ENCODE assay signal across 1 cellular context in genomic region chr20:57092112-57092899, GRCh38.
TF ChIP-seq lines count a peak whose summit lies in the region.

No MANE protein-coding gene starts in this region.

TF ChIP-seq in WTC11, 78 proteins besides CTCF, POLR2A, EP300 and RAD21 (continued from another document):
- 0 out of 2 replicates have a peak, but pooled peaks have one; percentile 30 for TF ChIP-seq PRDM15 (CRISPR knock-in tag; IDR thresholded peaks at IDR 0.05)
- 0 out of 2 replicates have a peak, but pooled peaks have one; percentile 13 for TF ChIP-seq CREB1 (CRISPR knock-in tag; IDR thresholded peaks at IDR 0.05)
- TF ChIP-seq ZNF281 (CRISPR knock-in tag; IDR thresholded peaks at IDR 0.05): peak; percentile 57; the same call in 1 of the 2 replicates
- TF ChIP-seq, protein P1, sequence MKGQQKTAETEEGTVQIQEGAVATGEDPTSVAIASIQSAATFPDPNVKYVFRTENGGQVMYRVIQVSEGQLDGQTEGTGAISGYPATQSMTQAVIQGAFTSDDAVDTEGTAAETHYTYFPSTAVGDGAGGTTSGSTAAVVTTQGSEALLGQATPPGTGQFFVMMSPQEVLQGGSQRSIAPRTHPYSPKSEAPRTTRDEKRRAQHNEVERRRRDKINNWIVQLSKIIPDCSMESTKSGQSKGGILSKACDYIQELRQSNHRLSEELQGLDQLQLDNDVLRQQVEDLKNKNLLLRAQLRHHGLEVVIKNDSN (CRISPR knock-in tag; IDR thresholded peaks at IDR 0.05): no peak
- TF ChIP-seq, protein P2, sequence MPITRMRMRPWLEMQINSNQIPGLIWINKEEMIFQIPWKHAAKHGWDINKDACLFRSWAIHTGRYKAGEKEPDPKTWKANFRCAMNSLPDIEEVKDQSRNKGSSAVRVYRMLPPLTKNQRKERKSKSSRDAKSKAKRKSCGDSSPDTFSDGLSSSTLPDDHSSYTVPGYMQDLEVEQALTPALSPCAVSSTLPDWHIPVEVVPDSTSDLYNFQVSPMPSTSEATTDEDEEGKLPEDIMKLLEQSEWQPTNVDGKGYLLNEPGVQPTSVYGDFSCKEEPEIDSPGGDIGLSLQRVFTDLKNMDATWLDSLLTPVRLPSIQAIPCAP (CRISPR knock-in tag; IDR thresholded peaks at IDR 0.05): 0 out of 2 replicates have a peak, but pooled peaks have one; percentile 45
- no peak for TF ChIP-seq IRF2 (CRISPR knock-in tag; IDR thresholded peaks at IDR 0.05; ENCODE audit: borderline replicate concordance, low read depth)
